ENCODE assay signal across 22 cellular contexts in genomic region chr6:57305112-57305511, GRCh38. TPM values are rescaled to one million over a fixed set of nuclear protein-coding genes. Genes with fewer than 3 reads are reported as not detected.
DNase-seq lines count a peak whose midpoint lies in the region; ATAC-seq and TF ChIP-seq lines count a peak whose summit lies in the region.
"Had no signal": no experiment of that assay in that cellular context is flagged by ENCODE, and none has a peak within 500 bp of the region (broad histone marks: within the 10 kb centered on the region; RNA-seq: fewer than 3 reads in every experiment).

No MANE protein-coding gene starts in this region.

- H3K4me1 ChIP-seq in colonic mucosa (no peaks in the 10 kb centered on the region), right cardiac atrium (ENCODE audit: control insufficient read depth, insufficient read depth, low read length) (no peaks in the 10 kb centered on the region), smooth muscle cell (ENCODE audit: low read depth) (no peaks in the 10 kb centered on the region)

- H3K4me1 Mint-ChIP-seq in HFFc6 (ENCODE audit: low read depth), result peaks cover 52% of the 10 kb centered on the region
- H3K4me1 Mint-ChIP-seq: naive thymus-derived CD4-positive, alpha-beta T cell had no signal

- intact Hi-C loops in colonic mucosa (cut with DNase I) (no loop called here), right cardiac atrium (cut with DNase I) (no loop called here)

- H3K27ac Mint-ChIP-seq in HFFc6, result peak overlapping the region; percentile 77
- H3K27ac Mint-ChIP-seq: activated naive CD4-positive, alpha-beta T cell treated with anti-CD3 and anti-CD28 coated beads, Interleukin-2, amount 50 U/mL, for 72 hours; naive thymus-derived CD4-positive, alpha-beta T cell had no signal

- in situ Hi-C loops in ACHN (cut with HindIII; ENCODE audit: low pct_ligation_motif_present, low pct_unique_long_range_greater_than_20kb, low sequenced_read_pairs), result loop anchor here (25.0 kb wide), 1 partner anchor 118 kb away; no protein-coding TSS in a partner anchor

- H3K4me3 ChIP-seq in colonic mucosa, result no peak overlapping the region
- no peak overlapping the region for H3K4me3 ChIP-seq in right cardiac atrium (ENCODE audit: low read length)
- H3K4me3 ChIP-seq in smooth muscle cell, result no peak overlapping the region
- H3K4me3 ChIP-seq: SJSA1 had no signal

- H3K9ac ChIP-seq in colonic mucosa (ENCODE audit: low read depth in 2 of 2, low read length in 2 of 2) (no peak overlapping the region), smooth muscle cell (ENCODE audit: low read depth) (no peak overlapping the region)
- H3K9ac ChIP-seq: KMS-11 had no signal

- H3K27ac ChIP-seq in colonic mucosa (peak overlapping the region; percentile 14), right cardiac atrium (ENCODE audit: low read length) (no peak overlapping the region), smooth muscle cell (ENCODE audit: low read depth) (peak overlapping the region; percentile 16)
- H3K27ac ChIP-seq: epithelial cell of prostate, KMS-11, SJSA1 had no signal

- H3K36me3 ChIP-seq in colonic mucosa (no peaks in the 10 kb centered on the region), smooth muscle cell (ENCODE audit: low read depth) (no peaks in the 10 kb centered on the region)
- H3K36me3 ChIP-seq: SJSA1 had no signal

- no peaks in the 10 kb centered on the region for H3K79me2 ChIP-seq in smooth muscle cell (ENCODE audit: low read depth)

- peak overlapping the region; percentile 41 for H3K4me3 Mint-ChIP-seq in HFFc6
- H3K4me3 Mint-ChIP-seq: naive thymus-derived CD4-positive, alpha-beta T cell had no signal

- DNase-seq in HFFc6 (no peak), colonic mucosa (no peak), right cardiac atrium (no peak), smooth muscle cell (lab: John Stamatoyannopoulos, UW; ENCODE audit: unreplicated experiment) (no peak), ACHN (no peak), SW480 (ENCODE audit: low spot score) (no peak)
- DNase-seq: activated CD4-positive, alpha-beta T cell treated with anti-CD3 and anti-CD28 coated beads, Interleukin-2, amount 50 U/mL, for 1 hour; activated T-cell treated with anti-CD3 and anti-CD28 coated beads, Interleukin-2, amount 50 U/mL, for 1 hour; cerebellar nuclear complex; DMS153; naive thymus-derived CD4-positive, alpha-beta T cell; NCI-H1436; NCI-H2227 treated with DMSO at 0.1 percent for 48 hours; retina; stimulated activated CD4-positive, alpha-beta T cell treated with anti-CD3 and anti-CD28 coated beads, Interleukin-4, amount 100 ng/mL, for 24 hours had no signal

- no peaks in the 10 kb centered on the region; the same call in none of the 2 replicates for H3K27me3 Mint-ChIP-seq in HFFc6 (ENCODE audit: insufficient read depth)

- H3K9me3 ChIP-seq in colonic mucosa (no peaks in the 10 kb centered on the region), right cardiac atrium (ENCODE audit: control insufficient read depth, low read length) (no peaks in the 10 kb centered on the region), smooth muscle cell (replicated peaks; ENCODE audit: low read depth) (no peaks in the 10 kb centered on the region)
- H3K9me3 ChIP-seq: SJSA1 had no signal

- H2AFZ ChIP-seq in smooth muscle cell (ENCODE audit: low read depth), result no peak overlapping the region

- ATAC-seq in right cardiac atrium, result peak; percentile 71 to 95
- no peak for ATAC-seq in HG03039 (IDR thresholded peaks at IDR 0.05; ENCODE audit: unreplicated experiment)
- ATAC-seq in HG03175 (IDR thresholded peaks at IDR 0.05; ENCODE audit: unreplicated experiment), result no peak
- ATAC-seq: activated naive CD4-positive, alpha-beta T cell treated with anti-CD3 and anti-CD28 coated beads, Interleukin-2, amount 50 U/mL, for 72 hours; left lobe of liver; naive thymus-derived CD4-positive, alpha-beta T cell had no signal

- no peaks in the 10 kb centered on the region for H3K27me3 ChIP-seq in colonic mucosa
- no peaks in the 10 kb centered on the region for H3K27me3 ChIP-seq in right cardiac atrium (ENCODE audit: control insufficient read depth, insufficient read depth)
- H3K27me3 ChIP-seq in smooth muscle cell (ENCODE audit: low read depth), result no peaks in the 10 kb centered on the region
- H3K27me3 ChIP-seq: SJSA1 had no signal

- peaks cover 7% of the 10 kb centered on the region for H3K9me3 Mint-ChIP-seq in HFFc6
- H3K9me3 Mint-ChIP-seq: activated naive CD4-positive, alpha-beta T cell treated with anti-CD3 and anti-CD28 coated beads, Interleukin-2, amount 50 U/mL, for 72 hours; naive thymus-derived CD4-positive, alpha-beta T cell had no signal

- no peaks in the 10 kb centered on the region for H4K20me1 ChIP-seq in smooth muscle cell (ENCODE audit: low read depth)

- H3K4me2 ChIP-seq in smooth muscle cell, result peak overlapping the region; percentile 2
- H3K4me2 ChIP-seq: KMS-11 had no signal

- no peaks in the 10 kb centered on the region for H3F3A ChIP-seq in smooth muscle cell (ENCODE audit: low read depth)

- peaks cover 7% of the 10 kb centered on the region for H3K36me3 Mint-ChIP-seq in HFFc6 (ENCODE audit: low read depth)
- H3K36me3 Mint-ChIP-seq: activated naive CD4-positive, alpha-beta T cell treated with anti-CD3 and anti-CD28 coated beads, Interleukin-2, amount 50 U/mL, for 72 hours; naive thymus-derived CD4-positive, alpha-beta T cell had no signal

- WGBS in right cardiac atrium, result 28% methylated on average over 3 of the region's 3 CpGs
- 18% methylated on average over 3 of the region's 3 CpGs for WGBS in smooth muscle cell (ENCODE audit: low lambda C conversion rate)

- TF ChIP-seq CTCF in HFFc6 (IDR thresholded peaks at IDR 0.05) (no peak), colonic mucosa (IDR thresholded peaks at IDR 0.05) (no peak), smooth muscle cell (IDR thresholded peaks at IDR 0.05; ENCODE audit: borderline replicate concordance, insufficient read depth, poor library complexity, severe bottlenecking) (no peak)

RNA-seq across cellular contexts. Expression of gene PRIM2, which starts 12.3 kb away (rescaled TPM):
- 10 to 100 TPM; 32.6 to 46.8 (median 43.0) TPM for total RNA-seq in HFFc6 (2021; fragmentation: NEBNext Ultra II Directional; extraction: Animal tissue kit (Norgen Biotek cat#: 25700))
- total RNA-seq in colonic mucosa (10 to 100 TPM; 10.4 to 23.1 TPM), right cardiac atrium (1 to 10 TPM; 4.1 to 6.7 (median 5.4) TPM), smooth muscle cell (13.7 and 18.1 TPM in 2 replicates)
- polyA plus RNA-seq in right cardiac atrium (3.1 TPM), smooth muscle cell (6.3 and 7.0 TPM in 2 replicates)

Comparison
In these comparisons a context has a peak if more than half of its experiments do, and no peak if none do; other contexts are left out.
1. ATAC-seq: peak in right cardiac atrium (2 of 2); none in HG03039 (single experiment) and HG03175 (single experiment).